ENCODE assay signal across 22 cellular contexts in the genomic region with DNA sequence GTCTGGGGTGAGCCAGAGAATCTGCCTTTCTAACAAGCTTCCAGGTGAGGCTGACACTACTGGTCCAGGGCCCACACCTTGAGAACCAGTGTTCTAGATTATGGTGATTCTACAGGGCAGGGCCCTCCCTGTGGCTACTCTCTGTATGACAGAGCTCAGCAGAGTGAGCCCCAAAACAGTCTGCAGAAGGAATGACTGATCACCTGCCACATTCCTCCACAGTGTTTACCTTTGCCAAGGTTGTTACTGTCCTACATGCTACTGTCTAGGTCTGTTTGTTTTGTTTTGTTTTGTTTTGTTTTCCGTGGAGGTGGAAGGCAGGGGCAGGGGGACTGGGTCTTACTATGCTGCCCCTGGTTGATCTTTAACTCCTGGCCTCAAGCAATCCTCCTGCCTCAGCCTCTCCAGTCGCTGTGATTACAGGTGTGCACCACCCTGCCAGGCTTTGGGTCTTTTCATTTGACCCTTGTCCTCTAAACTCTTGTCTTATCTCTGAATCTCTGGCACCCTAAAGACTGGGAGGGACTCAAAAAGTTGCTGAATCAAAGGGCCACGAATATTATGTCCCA.
"Had no signal": no experiment of that assay in that cellular context is flagged by ENCODE, and none has a peak within 500 bp of the region (broad histone marks: within the 10 kb centered on the region; RNA-seq: fewer than 3 reads in every experiment).

No MANE protein-coding gene starts in this region.

- H3K27me3 ChIP-seq: MG63 had no signal

- H3K9me2 ChIP-seq: SK-N-SH had no signal

- H3K9ac ChIP-seq: SK-N-SH had no signal

- H3K9me3 ChIP-seq: MG63, SK-N-SH had no signal

- H3K4me3 ChIP-seq: MG63 had no signal

- ATAC-seq: Panc1, T-cell had no signal

- DNase-seq: IMR-90, Karpas-422, KG1, MG63, NCI-H1092 treated with DMSO at 0.1 percent for 48 hours, NCI-H1436, NCI-H187, NCI-H2029, NCI-H2081 treated with DMSO at 0.1 percent for 48 hours, NCI-H2171, NCI-H226, NCI-H446, NCI-H510A, NCI-H524 treated with DMSO at 0.1 percent for 48 hours, NCI-H69, NCI-H774, SHP77, SK-N-SH, SW 1271, T-cell had no signal

- H3K27ac ChIP-seq: RWPE1 had no signal

- H3K36me3 ChIP-seq: MG63 had no signal

- H3K4me2 ChIP-seq: SK-N-SH had no signal
